Comparison of ENCODE assay signal across 21 cellular contexts in the genomic region with DNA sequence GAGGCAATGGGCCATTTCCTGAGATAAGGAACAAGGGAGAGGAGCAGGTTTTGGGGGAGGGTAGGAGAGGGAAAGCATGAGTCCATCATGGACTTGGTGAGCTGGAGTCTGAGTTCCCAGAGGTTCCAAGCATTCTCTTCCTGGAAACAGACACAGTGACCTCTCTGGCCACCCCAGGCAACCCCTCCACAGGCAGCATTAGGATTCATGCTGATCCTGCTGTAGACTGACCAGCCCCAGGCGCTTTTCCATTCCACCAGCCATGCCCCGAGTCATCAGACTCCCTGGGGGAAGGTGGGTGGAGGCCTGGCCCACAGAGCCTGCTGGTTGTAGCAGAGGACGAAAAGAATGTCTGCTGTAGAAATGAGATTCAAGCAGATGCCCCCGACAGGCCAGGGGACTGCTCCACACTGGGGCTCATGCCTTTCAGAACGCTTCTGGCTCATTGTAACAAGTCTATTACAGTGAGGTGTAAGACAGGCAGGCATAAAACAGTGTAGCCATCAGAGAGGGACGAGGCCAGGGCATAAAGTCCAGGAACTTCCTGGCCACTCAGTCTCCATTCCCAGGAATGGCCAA. TPM values are rescaled to one million over a fixed set of nuclear protein-coding genes. Genes with fewer than 3 reads are reported as not detected.
"Had no signal": no experiment of that assay in that cellular context is flagged by ENCODE, and none has a peak within 500 bp of the region (broad histone marks: within the 10 kb centered on the region; RNA-seq: fewer than 3 reads in every experiment).

No MANE protein-coding gene starts in this region.

- H3K27ac ChIP-seq: brain microvascular endothelial cell, dorsolateral prefrontal cortex, skin epidermis, transverse colon, vagina had no signal

- H3K27me3 ChIP-seq: brain microvascular endothelial cell, dorsolateral prefrontal cortex, transverse colon, vagina had no signal

- H3K9me3 Mint-ChIP-seq: activated CD8-positive, alpha-beta T cell treated with anti-CD3 and anti-CD28 coated beads for 36 hours; nephron; T-helper 1 cell treated with Interleukin-12 subunit alpha and Interleukin-12 subunit beta and Interleukin-4 antibody, amounts not matched to agents 30 μg/mL and 1 μg/mL, for 36 hours had no signal

- H3K4me3 ChIP-seq: dorsolateral prefrontal cortex, skin epidermis, transverse colon, vagina had no signal

- DNase-seq: activated CD4-positive, alpha-beta T cell treated with anti-CD3 and anti-CD28 coated beads for 48 hours; activated CD8-positive, alpha-beta memory T cell treated with anti-CD3 and anti-CD28 coated beads, Interleukin-2, amount 50 U/mL, for 4 hours; activated CD8-positive, alpha-beta T cell treated with anti-CD3 and anti-CD28 coated beads for 36 hours; activated gamma-delta T cell; activated T-cell treated with anti-CD3 and anti-CD28 coated beads, Interleukin-2, amount 50 U/mL, for 48 hours; amygdala; brain microvascular endothelial cell; dorsolateral prefrontal cortex; erythroblast; kidney glomerular epithelial cell; occipital lobe; stimulated activated CD4-positive, alpha-beta T cell treated with anti-CD3 and anti-CD28 coated beads, Interleukin-15, amount 100 ng/mL, for 24 hours; stimulated activated CD4-positive, alpha-beta T cell treated with anti-CD3 and anti-CD28 coated beads, Interleukin-4, amount 100 ng/mL, for 1 hour; stimulated activated naive CD4-positive, alpha-beta T cell; substantia nigra; transverse colon had no signal

- H3K27ac Mint-ChIP-seq: activated CD8-positive, alpha-beta T cell treated with anti-CD3 and anti-CD28 coated beads for 36 hours; activated naive CD8-positive, alpha-beta T cell; nephron; T-helper 1 cell treated with Interleukin-12 subunit alpha and Interleukin-12 subunit beta and Interleukin-4 antibody, amounts not matched to agents 30 μg/mL and 1 μg/mL, for 36 hours had no signal

- H3K9me3 ChIP-seq: transverse colon, vagina had no signal

- H3K4me1 ChIP-seq: transverse colon, vagina had no signal

- H3K4me3 Mint-ChIP-seq: activated CD8-positive, alpha-beta T cell treated with anti-CD3 and anti-CD28 coated beads for 36 hours; activated naive CD8-positive, alpha-beta T cell; nephron; T-helper 1 cell treated with Interleukin-12 subunit alpha and Interleukin-12 subunit beta and Interleukin-4 antibody, amounts not matched to agents 30 μg/mL and 1 μg/mL, for 36 hours had no signal

- H3K36me3 Mint-ChIP-seq: activated naive CD8-positive, alpha-beta T cell had no signal

- ATAC-seq: activated CD8-positive, alpha-beta T cell treated with anti-CD3 and anti-CD28 coated beads for 36 hours had no signal

- H3K36me3 ChIP-seq: brain microvascular endothelial cell, transverse colon, vagina had no signal

RNA-seq across cellular contexts. Expression of a gene that starts 52.2 kb away (rescaled TPM):
- total RNA-seq: activated CD8-positive, alpha-beta T cell treated with anti-CD3 and anti-CD28 coated beads for 36 hours had no signal
